8 cellular contexts compared by ENCODE assay signal in genomic region chr3:52216585-52217408, GRCh38. TPM values are rescaled to one million over a fixed set of nuclear protein-coding genes. Genes with fewer than 3 reads are reported as not detected.
DNase-seq lines count a peak whose midpoint lies in the region; ATAC-seq and TF ChIP-seq lines count a peak whose summit lies in the region.
"Had no signal": no experiment of that assay in that cellular context is flagged by ENCODE, and none has a peak within 500 bp of the region (broad histone marks: within the 10 kb centered on the region; RNA-seq: fewer than 3 reads in every experiment).

No MANE protein-coding gene starts in this region.

- in situ Hi-C loops in KBM-7 (cut with MboI; ENCODE audit: low pct_unique_long_range_greater_than_20kb, low sequenced_read_pairs): no loop called here

- peak overlapping the region; percentile 85 for H3K27ac Mint-ChIP-seq in activated CD4-positive, alpha-beta T cell treated with anti-CD3 and anti-CD28 coated beads for 36 hours

- POLR2A ChIA-PET in activated CD4-positive, alpha-beta T cell treated with anti-CD3 and anti-CD28 coated beads for 36 hours (lab: Charles Lee): interaction anchor here (1.0 kb wide), 1 partner anchor 14 kb away, joined by 3 read pairs; no protein-coding TSS in a partner anchor

- no peak for TF ChIP-seq CTCF in upper lobe of right lung (IDR thresholded peaks at IDR 0.05)

- H3K27me3 Mint-ChIP-seq in activated CD4-positive, alpha-beta T cell treated with anti-CD3 and anti-CD28 coated beads for 36 hours: no peaks in the 10 kb centered on the region

- H3K36me3 Mint-ChIP-seq in activated CD4-positive, alpha-beta T cell treated with anti-CD3 and anti-CD28 coated beads for 36 hours (ENCODE audit: low read depth): peaks cover 40% of the 10 kb centered on the region

- peak; percentile 68 for ATAC-seq in activated CD4-positive, alpha-beta T cell treated with anti-CD3 and anti-CD28 coated beads for 36 hours
- peak; percentile 82 for ATAC-seq in upper lobe of right lung

- intact Hi-C loops in activated CD4-positive, alpha-beta T cell treated with anti-CD3 and anti-CD28 coated beads for 36 hours (cut with DNase I, micrococcal nuclease): no loop called here
- intact Hi-C loops in upper lobe of right lung (cut with DNase I): no loop called here

- H3K4me1 ChIP-seq in upper lobe of right lung: peaks cover 50% of the 10 kb centered on the region

- H3K27ac ChIP-seq in upper lobe of right lung: peak overlapping the region; percentile 78

- H3K27me3 ChIP-seq in upper lobe of right lung: no peaks in the 10 kb centered on the region

- CTCF ChIA-PET in activated CD4-positive, alpha-beta T cell treated with anti-CD3 and anti-CD28 coated beads for 36 hours (lab: Charles Lee): interaction anchor here (0.6 to 11.1 kb wide), 14 partner anchors 9 to 310 kb away, joined by 3 to 191 read pairs (median 4); partner anchors contain the start of gene TLR9

- H3K4me3 Mint-ChIP-seq in activated CD4-positive, alpha-beta T cell treated with anti-CD3 and anti-CD28 coated beads for 36 hours: peak overlapping the region; percentile 21

- peaks cover 40% of the 10 kb centered on the region for H3K36me3 ChIP-seq in upper lobe of right lung

- DNase-seq in KBM-7: peak; percentile 39
- DNase-seq in activated CD4-positive, alpha-beta T cell treated with anti-CD3 and anti-CD28 coated beads for 36 hours: peak; percentile 66
- DNase-seq in dermis blood vessel endothelial cell: peak; percentile 99
- DNase-seq in mucosa of gallbladder (ENCODE audit: low spot score): peak; percentile 89
- DNase-seq in upper lobe of right lung: peak; percentile 90
- no peak for DNase-seq in NCI-H1930 (lab: John Stamatoyannopoulos, UW)
- no peak for DNase-seq in NCI-H187 (lab: John Stamatoyannopoulos, UW)

- H3K4me3 ChIP-seq in upper lobe of right lung: no peak overlapping the region

- H3K9me3 ChIP-seq in upper lobe of right lung: no peaks in the 10 kb centered on the region

- peaks cover 48% of the 10 kb centered on the region for H3K4me1 Mint-ChIP-seq in activated CD4-positive, alpha-beta T cell treated with anti-CD3 and anti-CD28 coated beads for 36 hours

- H3K9me3 Mint-ChIP-seq in activated CD4-positive, alpha-beta T cell treated with anti-CD3 and anti-CD28 coated beads for 36 hours (ENCODE audit: low read depth): no peaks in the 10 kb centered on the region

RNA-seq across cellular contexts. Expression of gene TLR9, which starts 8.6 kb away (rescaled TPM):
- under 1 TPM; 0.59 to 0.74 TPM for total RNA-seq in activated CD4-positive, alpha-beta T cell treated with anti-CD3 and anti-CD28 coated beads for 36 hours
- total RNA-seq in dermis blood vessel endothelial cell: under 0.01 TPM in 1 of 2 replicates, not detected in the other
- total RNA-seq in mucosa of gallbladder: 1.4 TPM
- total RNA-seq in upper lobe of right lung: 0.87 TPM
- total RNA-seq: SK-MEL-5 had no signal

RNA-seq across cellular contexts. Expression of gene ALAS1, which starts 18.8 kb away (rescaled TPM):
- 10 to 100 TPM; 52.8 to 68.7 TPM for total RNA-seq in activated CD4-positive, alpha-beta T cell treated with anti-CD3 and anti-CD28 coated beads for 36 hours
- total RNA-seq in dermis blood vessel endothelial cell (41.0 and 51.7 TPM in 2 replicates), mucosa of gallbladder (62.4 TPM), upper lobe of right lung (78.9 TPM)

RNA-seq across cellular contexts. Expression of gene TWF2, which starts 22.2 kb away (rescaled TPM):
- total RNA-seq in activated CD4-positive, alpha-beta T cell treated with anti-CD3 and anti-CD28 coated beads for 36 hours: 10 to 100 TPM; 85.0 to 93.5 TPM
- total RNA-seq in dermis blood vessel endothelial cell (144 and 147 TPM in 2 replicates), mucosa of gallbladder (72.8 TPM), upper lobe of right lung (50.4 TPM)

RNA-seq across cellular contexts. Expression of gene PPM1M, which starts 28.8 kb away (rescaled TPM):
- 10 to 100 TPM; 52.9 to 59.2 TPM for total RNA-seq in activated CD4-positive, alpha-beta T cell treated with anti-CD3 and anti-CD28 coated beads for 36 hours
- total RNA-seq in dermis blood vessel endothelial cell: 20.6 and 25.0 TPM in 2 replicates
- 33.0 TPM for total RNA-seq in mucosa of gallbladder
- 44.0 TPM for total RNA-seq in upper lobe of right lung

Comparison
In these comparisons a context has a peak if more than half of its experiments do, and no peak if none do; other contexts are left out.
1. DNase-seq: peak in KBM-7 (single experiment), activated CD4-positive, alpha-beta T cell treated with anti-CD3 and anti-CD28 coated beads for 36 hours (single experiment), dermis blood vessel endothelial cell (single experiment), mucosa of gallbladder (single experiment) and upper lobe of right lung (single experiment); none in NCI-H1930 (0 of 2) and NCI-H187 (0 of 2).